ENCODE assay signal across 1 cellular context in the genomic region with DNA sequence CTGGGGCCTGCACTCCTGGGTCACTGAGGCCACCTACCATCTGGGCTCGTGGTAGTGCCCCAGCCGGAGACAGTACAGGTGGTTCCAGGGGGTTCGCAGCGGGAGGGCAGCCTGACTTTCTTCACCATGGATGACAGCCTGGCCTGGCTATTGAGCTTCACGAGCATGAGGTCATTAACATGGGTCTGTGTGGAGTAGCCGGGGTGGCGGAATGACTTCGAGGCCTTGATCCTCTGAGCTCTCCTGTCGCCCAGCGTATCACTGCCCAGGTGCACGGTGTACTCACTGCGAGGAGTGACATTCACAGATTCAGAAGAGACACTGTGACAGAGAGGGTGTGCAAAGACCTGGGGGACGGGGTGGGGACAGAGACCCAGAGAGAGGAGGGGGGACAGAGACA.
TF ChIP-seq lines count a peak whose summit lies in the region.

No MANE protein-coding gene starts in this region.

TF ChIP-seq in HepG2, 621 proteins besides CTCF, POLR2A, EP300 and RAD21:
- TF ChIP-seq, protein P1, sequence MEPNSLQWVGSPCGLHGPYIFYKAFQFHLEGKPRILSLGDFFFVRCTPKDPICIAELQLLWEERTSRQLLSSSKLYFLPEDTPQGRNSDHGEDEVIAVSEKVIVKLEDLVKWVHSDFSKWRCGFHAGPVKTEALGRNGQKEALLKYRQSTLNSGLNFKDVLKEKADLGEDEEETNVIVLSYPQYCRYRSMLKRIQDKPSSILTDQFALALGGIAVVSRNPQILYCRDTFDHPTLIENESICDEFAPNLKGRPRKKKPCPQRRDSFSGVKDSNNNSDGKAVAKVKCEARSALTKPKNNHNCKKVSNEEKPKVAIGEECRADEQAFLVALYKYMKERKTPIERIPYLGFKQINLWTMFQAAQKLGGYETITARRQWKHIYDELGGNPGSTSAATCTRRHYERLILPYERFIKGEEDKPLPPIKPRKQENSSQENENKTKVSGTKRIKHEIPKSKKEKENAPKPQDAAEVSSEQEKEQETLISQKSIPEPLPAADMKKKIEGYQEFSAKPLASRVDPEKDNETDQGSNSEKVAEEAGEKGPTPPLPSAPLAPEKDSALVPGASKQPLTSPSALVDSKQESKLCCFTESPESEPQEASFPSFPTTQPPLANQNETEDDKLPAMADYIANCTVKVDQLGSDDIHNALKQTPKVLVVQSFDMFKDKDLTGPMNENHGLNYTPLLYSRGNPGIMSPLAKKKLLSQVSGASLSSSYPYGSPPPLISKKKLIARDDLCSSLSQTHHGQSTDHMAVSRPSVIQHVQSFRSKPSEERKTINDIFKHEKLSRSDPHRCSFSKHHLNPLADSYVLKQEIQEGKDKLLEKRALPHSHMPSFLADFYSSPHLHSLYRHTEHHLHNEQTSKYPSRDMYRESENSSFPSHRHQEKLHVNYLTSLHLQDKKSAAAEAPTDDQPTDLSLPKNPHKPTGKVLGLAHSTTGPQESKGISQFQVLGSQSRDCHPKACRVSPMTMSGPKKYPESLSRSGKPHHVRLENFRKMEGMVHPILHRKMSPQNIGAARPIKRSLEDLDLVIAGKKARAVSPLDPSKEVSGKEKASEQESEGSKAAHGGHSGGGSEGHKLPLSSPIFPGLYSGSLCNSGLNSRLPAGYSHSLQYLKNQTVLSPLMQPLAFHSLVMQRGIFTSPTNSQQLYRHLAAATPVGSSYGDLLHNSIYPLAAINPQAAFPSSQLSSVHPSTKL (CRISPR knock-in tag; IDR thresholded peaks at IDR 0.05) = no peak
- TF ChIP-seq CEBPG (CRISPR knock-in tag; IDR thresholded peaks at IDR 0.05) (no peak), MXD4 (CRISPR knock-in tag; IDR thresholded peaks at IDR 0.05) (no peak), ZNF468 (CRISPR knock-in tag; IDR thresholded peaks at IDR 0.05) (no peak), RARG (CRISPR knock-in tag; IDR thresholded peaks at IDR 0.05; ENCODE audit: low read depth) (no peak), JUNB (CRISPR knock-in tag; IDR thresholded peaks at IDR 0.05; ENCODE audit: borderline replicate concordance) (no peak), MZF1 (CRISPR knock-in tag; IDR thresholded peaks at IDR 0.05; ENCODE audit: borderline replicate concordance) (no peak), TFDP2 (CRISPR knock-in tag; IDR thresholded peaks at IDR 0.05) (no peak)
- TF ChIP-seq, protein P2, sequence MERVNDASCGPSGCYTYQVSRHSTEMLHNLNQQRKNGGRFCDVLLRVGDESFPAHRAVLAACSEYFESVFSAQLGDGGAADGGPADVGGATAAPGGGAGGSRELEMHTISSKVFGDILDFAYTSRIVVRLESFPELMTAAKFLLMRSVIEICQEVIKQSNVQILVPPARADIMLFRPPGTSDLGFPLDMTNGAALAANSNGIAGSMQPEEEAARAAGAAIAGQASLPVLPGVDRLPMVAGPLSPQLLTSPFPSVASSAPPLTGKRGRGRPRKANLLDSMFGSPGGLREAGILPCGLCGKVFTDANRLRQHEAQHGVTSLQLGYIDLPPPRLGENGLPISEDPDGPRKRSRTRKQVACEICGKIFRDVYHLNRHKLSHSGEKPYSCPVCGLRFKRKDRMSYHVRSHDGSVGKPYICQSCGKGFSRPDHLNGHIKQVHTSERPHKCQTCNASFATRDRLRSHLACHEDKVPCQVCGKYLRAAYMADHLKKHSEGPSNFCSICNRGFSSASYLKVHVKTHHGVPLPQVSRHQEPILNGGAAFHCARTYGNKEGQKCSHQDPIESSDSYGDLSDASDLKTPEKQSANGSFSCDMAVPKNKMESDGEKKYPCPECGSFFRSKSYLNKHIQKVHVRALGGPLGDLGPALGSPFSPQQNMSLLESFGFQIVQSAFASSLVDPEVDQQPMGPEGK (CRISPR knock-in tag; IDR thresholded peaks at IDR 0.05) = no peak
- TF ChIP-seq, protein P3, sequence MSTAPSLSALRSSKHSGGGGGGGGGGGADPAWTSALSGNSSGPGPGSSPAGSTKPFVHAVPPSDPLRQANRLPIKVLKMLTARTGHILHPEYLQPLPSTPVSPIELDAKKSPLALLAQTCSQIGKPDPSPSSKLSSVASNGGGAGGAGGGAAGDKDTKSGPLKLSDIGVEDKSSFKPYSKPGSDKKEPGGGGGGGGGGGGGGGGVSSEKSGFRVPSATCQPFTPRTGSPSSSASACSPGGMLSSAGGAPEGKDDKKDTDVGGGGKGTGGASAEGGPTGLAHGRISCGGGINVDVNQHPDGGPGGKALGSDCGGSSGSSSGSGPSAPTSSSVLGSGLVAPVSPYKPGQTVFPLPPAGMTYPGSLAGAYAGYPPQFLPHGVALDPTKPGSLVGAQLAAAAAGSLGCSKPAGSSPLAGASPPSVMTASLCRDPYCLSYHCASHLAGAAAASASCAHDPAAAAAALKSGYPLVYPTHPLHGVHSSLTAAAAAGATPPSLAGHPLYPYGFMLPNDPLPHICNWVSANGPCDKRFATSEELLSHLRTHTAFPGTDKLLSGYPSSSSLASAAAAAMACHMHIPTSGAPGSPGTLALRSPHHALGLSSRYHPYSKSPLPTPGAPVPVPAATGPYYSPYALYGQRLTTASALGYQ (CRISPR knock-in tag; IDR thresholded peaks at IDR 0.05) = no peak
